8 cellular contexts compared by ENCODE assay signal in the genomic region with DNA sequence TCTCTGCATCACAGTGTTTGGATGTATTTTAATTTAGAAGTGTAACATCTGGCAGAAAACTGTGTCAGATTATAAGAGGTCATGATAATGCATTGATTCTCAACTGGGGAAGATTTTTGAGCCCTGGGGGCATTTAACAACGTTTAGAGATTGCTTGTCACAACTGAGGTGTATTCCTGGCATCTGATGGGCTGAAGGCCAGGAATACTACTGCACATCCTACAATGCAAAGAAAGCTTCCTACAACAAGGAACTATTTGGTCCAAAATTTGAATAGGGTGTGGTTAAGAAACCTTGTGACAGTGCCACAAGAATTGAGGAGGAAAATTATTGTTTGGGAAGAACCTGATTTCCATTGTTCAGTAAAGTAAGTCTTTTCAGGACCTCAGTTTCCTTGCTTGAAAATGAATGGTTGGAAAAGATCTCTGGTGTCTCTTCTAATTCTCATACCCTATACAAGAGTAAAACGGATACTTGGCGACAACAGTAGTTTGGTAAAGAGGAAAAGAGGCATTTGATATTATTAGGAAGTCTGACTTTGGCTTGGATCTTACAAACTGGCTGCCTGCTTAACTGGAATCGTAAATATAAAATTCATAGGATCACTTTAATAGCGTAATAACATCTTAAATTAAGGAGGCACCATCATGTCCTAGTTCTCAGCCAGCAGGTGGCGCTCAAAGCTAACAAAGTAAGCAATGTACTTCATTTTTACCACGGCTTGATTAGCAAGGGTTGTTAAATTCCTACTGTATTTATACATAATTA. TPM values are rescaled to one million over a fixed set of nuclear protein-coding genes. Genes with fewer than 3 reads are reported as not detected.
DNase-seq lines count a peak whose midpoint lies in the region; ATAC-seq, FAIRE-seq and TF ChIP-seq lines count a peak whose summit lies in the region.

No MANE protein-coding gene starts in this region.

- H3K4me1 ChIP-seq in HAP-1 (peaks cover 34% of the 10 kb centered on the region), colonic mucosa (no peaks in the 10 kb centered on the region), HepG2 (ENCODE audit: insufficient read depth, low read length) (no peaks in the 10 kb centered on the region)

- H3K27ac ChIP-seq in colonic mucosa (no peak overlapping the region), HepG2 (ENCODE audit: extremely low read length, insufficient read depth, low read length) (no peak overlapping the region)

- in situ Hi-C loops in HAP-1 (cut with MboI; ENCODE audit: low sequenced_read_pairs) (loop anchor here (10.0 kb wide), 1 partner anchor 634 kb away; no protein-coding TSS in a partner anchor), HepG2 (cut with HindIII; ENCODE audit: extremely low pct_ligation_motif_present, low pct_unique_long_range_greater_than_20kb) (loop anchor here (5.0 to 25.0 kb wide), 3 partner anchors 436 to 804 kb away; no protein-coding TSS in a partner anchor)

- no TSS peak for BruUV-seq in HepG2 (replicated peaks; lab: Mats Ljungman, UMichigan)

- H3K36me3 ChIP-seq in HAP-1 (replicated peaks) (no peaks in the 10 kb centered on the region), colonic mucosa (no peaks in the 10 kb centered on the region), HepG2 (replicated peaks in 1 of 2; ENCODE audit: control insufficient read depth in 1 of 2, insufficient read depth in 2 of 2, low read length in 2 of 2) (no peaks in the 10 kb centered on the region)

- CTCF ChIA-PET in HepG2 (lab: Yijun Ruan, JAX; ENCODE audit: low intra/inter-chr PET ratio, low total read pairs): interaction anchor here (1.4 to 2.0 kb wide), 3 partner anchors 632 to 1240 kb away, joined by 5 to 24 read pairs (median 7); no protein-coding TSS in a partner anchor

- no peak overlapping the region for H3K4me3 ChIP-seq in HAP-1
- no peak overlapping the region for H3K4me3 ChIP-seq in colonic mucosa
- no peak overlapping the region for H3K4me3 ChIP-seq in HepG2 (replicated peaks in 1 of 3; ENCODE audit: insufficient read depth in 1 of 3, low read depth in 2 of 3, low read length in 3 of 3)

- no peaks in the 10 kb centered on the region for H3K79me2 ChIP-seq in HepG2 (ENCODE audit: insufficient read depth, low read length)

- POLR2A ChIA-PET in HepG2 (lab: Yijun Ruan, JAX): no interaction called here

- TF ChIP-seq RAD21 in HepG2 (CRISPR knock-in tag; IDR thresholded peaks at IDR 0.05): peak; percentile 46; the same call in 1 of the 2 replicates

- H4K20me1 ChIP-seq in HepG2 (ENCODE audit: insufficient read depth, low read length): no peaks in the 10 kb centered on the region

- FAIRE-seq in HepG2 (lab: Jason Lieb, UNC): peak; percentile 77

- no peak for TF ChIP-seq POLR2A in HepG2 (IDR thresholded peaks at IDR 0.05; ENCODE audit: insufficient read depth in 1 of 2, low read depth in 2 of 2, low read length in 2 of 2)

- H3K4me2 ChIP-seq in HepG2 (ENCODE audit: low read depth, low read length): no peak overlapping the region

- TF ChIP-seq CTCF in colonic mucosa (IDR thresholded peaks at IDR 0.05) (peak; percentile 79), HepG2 (CRISPR knock-in tag; IDR thresholded peaks at IDR 0.05) (peak; percentile 72)

- H3K9ac ChIP-seq in colonic mucosa (ENCODE audit: low read depth in 2 of 2, low read length in 2 of 2) (no peak overlapping the region), HepG2 (ENCODE audit: insufficient read depth, low read depth, low read length) (no peak overlapping the region)

- TF ChIP-seq EP300 in HepG2 (IDR thresholded peaks at IDR 0.05; ENCODE audit: low read depth in 2 of 2, low read length in 2 of 2) (no peak), HepG2 (CRISPR knock-in tag; IDR thresholded peaks at IDR 0.05; ENCODE audit: borderline replicate concordance) (no peak)

- DNase-seq in CD1c-positive myeloid dendritic cell (ENCODE audit: extremely low spot score): peak; percentile 88
- DNase-seq in HAP-1 (ENCODE audit: low spot score in 2 of 2): peak; percentile 81 to 90
- peak; percentile 46 to 81 for DNase-seq in NCI-H446 (lab: John Stamatoyannopoulos, UW)
- DNase-seq in activated CD4-positive, alpha-beta T cell treated with anti-CD3 and anti-CD28 coated beads for 48 hours: peak; percentile 89
- DNase-seq in colonic mucosa: peak; percentile 73
- peak; percentile 62 for DNase-seq in HepG2 (ENCODE audit: low spot score)
- DNase-seq in stimulated activated CD4-positive, alpha-beta T cell treated with anti-CD3 and anti-CD28 coated beads, Interleukin-4, amount 100 ng/mL, for 4 hours: peak; percentile 72 to 84

- 1% methylated on average over 7 of the region's 7 CpGs for WGBS in HepG2 (ENCODE audit: low lambda C conversion rate)

- H3K9me3 ChIP-seq in HAP-1 (no peaks in the 10 kb centered on the region), colonic mucosa (no peaks in the 10 kb centered on the region), HepG2 (ENCODE audit: low read length) (no peaks in the 10 kb centered on the region)

- ATAC-seq in HepG2 (peak; percentile 63; the same call in 2 of the 3 replicates), HG02970 (IDR thresholded peaks at IDR 0.05; ENCODE audit: low FRiP score, unreplicated experiment) (no peak)

- intact Hi-C loops in colonic mucosa (cut with DNase I): loop anchor here (5.0 to 10.0 kb wide), 4 partner anchors 434 to 1244 kb away; no protein-coding TSS in a partner anchor
- intact Hi-C loops in HepG2 (cut with micrococcal nuclease; ENCODE audit: unreplicated experiment): loop anchor here (1.0 to 5.0 kb wide), 4 partner anchors 431 to 1241 kb away; no protein-coding TSS in a partner anchor

- H2AFZ ChIP-seq in HepG2 (ENCODE audit: low read length): no peak overlapping the region

- no peaks in the 10 kb centered on the region for H3K27me3 ChIP-seq in HAP-1 (ENCODE audit: low read depth)
- H3K27me3 ChIP-seq in colonic mucosa: no peaks in the 10 kb centered on the region
- H3K27me3 ChIP-seq in HepG2 (ENCODE audit: control insufficient read depth in 1 of 2, insufficient read depth in 2 of 2, low read length in 2 of 2): no peaks in the 10 kb centered on the region

TF ChIP-seq in HepG2, 621 proteins besides CTCF, POLR2A, EP300 and RAD21:
- TF ChIP-seq HMGA1 (CRISPR knock-in tag; conservative IDR thresholded peaks at IDR 0.05) (no peak), ZNF432 (CRISPR knock-in tag; IDR thresholded peaks at IDR 0.05; ENCODE audit: borderline replicate concordance) (no peak), SMC3 (IDR thresholded peaks at IDR 0.05; ENCODE audit: low read length) (peak; percentile 76), HDAC2 (CRISPR knock-in tag; IDR thresholded peaks at IDR 0.05) (no peak), ELF1 (CRISPR knock-in tag; IDR thresholded peaks at IDR 0.05) (no peak), STAG1 (CRISPR knock-in tag; IDR thresholded peaks at IDR 0.05) (peak; percentile 83)
- TF ChIP-seq, protein P1, sequence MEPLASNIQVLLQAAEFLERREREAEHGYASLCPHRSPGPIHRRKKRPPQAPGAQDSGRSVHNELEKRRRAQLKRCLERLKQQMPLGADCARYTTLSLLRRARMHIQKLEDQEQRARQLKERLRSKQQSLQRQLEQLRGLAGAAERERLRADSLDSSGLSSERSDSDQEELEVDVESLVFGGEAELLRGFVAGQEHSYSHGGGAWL (CRISPR knock-in tag; IDR thresholded peaks at IDR 0.05): no peak

RNA-seq across cellular contexts. Expression of a gene that starts 4.3 kb away (rescaled TPM):
- total RNA-seq in colonic mucosa (not detected), HepG2 (2016; rRNA removed; fragmentation: Illumina TruSeq; extraction: Trizol) (not detected in 2 replicates)
- total RNA-seq in HepG2 (2016; cell fraction: cytosol; rRNA removed; fragmentation: Illumina TruSeq; extraction: Trizol; ENCODE audit: low read depth): not detected in 2 replicates
- not detected in 2 replicates for total RNA-seq in HepG2 (2016; cell fraction: insoluble cytoplasmic fraction; rRNA removed; fragmentation: Illumina TruSeq; extraction: Trizol)
- total RNA-seq in HepG2 (2016; cell fraction: membrane; rRNA removed; fragmentation: Illumina TruSeq; extraction: Trizol): not detected in 2 replicates
- total RNA-seq in HepG2 (2016; cell fraction: nucleus; rRNA removed; fragmentation: Illumina TruSeq; extraction: Trizol): not detected in 2 replicates
- polyA plus RNA-seq in HepG2 (2011; rRNA removed): not detected in 2 replicates
- not detected in 2 replicates for polyA plus RNA-seq in HepG2 (2011; cell fraction: cytosol; rRNA removed)
- polyA plus RNA-seq in HepG2 (2011; cell fraction: nucleus; rRNA removed): not detected in 2 replicates
- not detected in 2 replicates for polyA plus RNA-seq in HepG2 (2012)
- polyA plus RNA-seq in HepG2 (2016; cell fraction: cytosol; fragmentation: Illumina TruSeq; extraction: Trizol; ENCODE audit: low read depth): not detected in 2 replicates
- polyA plus RNA-seq in HepG2 (2016; cell fraction: insoluble cytoplasmic fraction; fragmentation: Illumina TruSeq; extraction: Trizol; ENCODE audit: low read depth): not detected in 2 replicates
- not detected in 2 replicates for polyA plus RNA-seq in HepG2 (2016; cell fraction: membrane; fragmentation: Illumina TruSeq; extraction: Trizol; ENCODE audit: low read depth)
- not detected in 2 replicates for polyA plus RNA-seq in HepG2 (2016; cell fraction: nucleus; fragmentation: Illumina TruSeq; extraction: Trizol; ENCODE audit: insufficient read depth, low read depth)
- not detected in 2 replicates for polyA minus RNA-seq in HepG2 (2011; rRNA and poly(A)+ RNA removed; ENCODE audit: low replicate concordance)
- not detected in 2 replicates for polyA minus RNA-seq in HepG2 (2011; cell fraction: cytosol; rRNA and poly(A)+ RNA removed)
- not detected in 2 replicates for polyA minus RNA-seq in HepG2 (2011; cell fraction: nucleus; rRNA and poly(A)+ RNA removed)
